Comparison of ENCODE assay signal across 24 cellular contexts in the genomic region with DNA sequence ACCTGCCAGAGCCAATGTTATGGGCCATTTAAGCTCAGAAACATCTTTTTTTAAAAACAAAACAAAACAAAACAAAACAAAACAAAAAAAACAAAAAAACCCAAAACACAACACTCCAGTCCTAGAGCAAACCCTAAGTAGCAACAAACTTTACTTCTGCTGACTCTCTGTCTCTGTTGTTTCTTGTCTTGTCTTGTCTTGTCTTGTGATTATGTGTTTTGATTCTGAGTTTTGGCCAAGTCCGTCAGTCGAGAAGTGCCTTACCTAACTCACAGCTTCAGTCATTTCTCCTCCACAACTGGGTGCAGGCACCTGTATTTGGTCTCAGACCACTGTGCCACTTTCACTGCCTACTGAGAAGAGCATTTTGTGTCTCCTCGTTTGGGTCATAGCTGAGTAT.
A peak's percentile ranks its signal among the peaks of the same experiment; 100 is the strongest.
DNase-seq lines count a peak whose midpoint lies in the region; ATAC-seq, FAIRE-seq and TF ChIP-seq lines count a peak whose summit lies in the region.
"Had no signal": no experiment of that assay in that cellular context is flagged by ENCODE, and none has a peak within 500 bp of the region (broad histone marks: within the 10 kb centered on the region; RNA-seq: fewer than 3 reads in every experiment).

No MANE protein-coding gene starts in this region.

- no peak overlapping the region for H2BK12ac ChIP-seq in H1 (ENCODE audit: low read depth, low read length)

- no peak overlapping the region for H4K5ac ChIP-seq in H1 (ENCODE audit: insufficient read length, low read depth, low read length)

- TF ChIP-seq EP300 in K562 (IDR thresholded peaks at IDR 0.05; ENCODE audit: low read length) (no peak), H1 (IDR thresholded peaks at IDR 0.05; ENCODE audit: borderline replicate concordance in 1 of 2, low read depth in 2 of 2, low read length in 2 of 2) (no peak)

- no peaks in the 10 kb centered on the region for H3K79me1 ChIP-seq in H1 (ENCODE audit: low read depth, low read length)

- WGBS in K562 (ENCODE audit: insufficient coverage, low coverage, missing lambda C conversion rate): 57% methylated on average over 3 of the region's 3 CpGs
- WGBS in H1 (ENCODE audit: extremely low coverage in 1 of 2, insufficient coverage in 1 of 2, insufficient read length in 1 of 2, insufficient replicate concordance in 2 of 2, low coverage in 1 of 2, low lambda C conversion rate in 2 of 2, missing lambda C conversion rate in 1 of 2), 2 experiments: 98% methylated on average over 3 of the region's 3 CpGs; no CpG with 5 or more reads in 1 of the 2 experiments

- H3K4ac ChIP-seq in H1 (replicated peaks; ENCODE audit: insufficient read length, low read depth, low read length): no peak overlapping the region

- no peaks in the 10 kb centered on the region for H3K4me1 ChIP-seq in K562 (replicated peaks in 1 of 2; ENCODE audit: control insufficient read depth in 2 of 2, insufficient read depth in 2 of 2, low read length in 2 of 2)
- H3K4me1 ChIP-seq in H1 (replicated peaks in 1 of 4; ENCODE audit: control insufficient read depth in 3 of 4, insufficient read depth in 4 of 4, low read length in 3 of 4): no peaks in the 10 kb centered on the region
- no peaks in the 10 kb centered on the region for H3K4me1 ChIP-seq in foreskin keratinocyte
- H3K4me1 ChIP-seq: BE2C, BLaER1, Caco-2 had no signal

- H3K9me3 ChIP-seq in K562 (replicated peaks; ENCODE audit: control insufficient read depth, insufficient read depth, low read depth, low read length) (no peaks in the 10 kb centered on the region), H1 (ENCODE audit: insufficient read depth in 2 of 2, low read depth in 1 of 2, low read length in 1 of 2) (0 out of 4 replicates have a peak, but pooled peaks cover 0 to 2% of the 10 kb centered on the region in 2 experiments)
- H3K9me3 ChIP-seq: BE2C, BLaER1, Caco-2 had no signal

- H3K4me3 ChIP-seq in K562: no peak overlapping the region
- H3K4me3 ChIP-seq in H1 (ENCODE audit: extremely low read depth in 1 of 4, insufficient read depth in 2 of 4, low read depth in 3 of 4, low read length in 4 of 4): no peak overlapping the region
- H3K4me3 ChIP-seq: BLaER1, GM12878 had no signal

- H3K23ac ChIP-seq in H1 (ENCODE audit: insufficient read length): no peak overlapping the region

- CTCF ChIA-PET in K562 (lab: Yijun Ruan, JAX; ENCODE audit: low intra/inter-chr PET ratio): no interaction called here
- CTCF ChIA-PET in H1 (lab: Charles Lee; ENCODE audit: partially characterized antibody): interaction anchor here (0.5 to 1.3 kb wide), 3 partner anchors 16 to 292 kb away, joined by 3 to 4 read pairs (median 3); no protein-coding TSS in a partner anchor

- H2BK120ac ChIP-seq in H1 (replicated peaks; ENCODE audit: low read depth, low read length): no peak overlapping the region

- TF ChIP-seq CTCF in K562 (IDR thresholded peaks at IDR 0.05 in 2 of 3, conservative IDR thresholded peaks at IDR 0.05 in 1 of 3; ENCODE audit: insufficient read depth in 2 of 3, low read depth in 1 of 3, low read length in 3 of 3): no peak
- TF ChIP-seq CTCF in H1 (IDR thresholded peaks at IDR 0.05; ENCODE audit: control extremely low read depth in 1 of 3, insufficient read depth in 1 of 3, low read depth in 1 of 3, low read length in 3 of 3): no peak
- TF ChIP-seq CTCF in foreskin keratinocyte (conservative IDR thresholded peaks at IDR 0.05): no peak

- in situ Hi-C loops in K562 (cut with MboI): no loop called here

- no peaks in the 10 kb centered on the region for H3K36me3 ChIP-seq in K562 (ENCODE audit: control insufficient read depth, insufficient read depth, low read length)
- no peaks in the 10 kb centered on the region for H3K36me3 ChIP-seq in H1 (ENCODE audit: control insufficient read depth in 2 of 4, insufficient read depth in 4 of 4, low read length in 3 of 4)
- H3K36me3 ChIP-seq: BE2C, BLaER1 had no signal

- ATAC-seq in K562: peak; percentile 53
- ATAC-seq in foreskin keratinocyte: no peak
- no peak for ATAC-seq in HG03565 (IDR thresholded peaks at IDR 0.05; ENCODE audit: unreplicated experiment)
- ATAC-seq: GM12878 had no signal

- no peak overlapping the region for H4K91ac ChIP-seq in H1 (replicated peaks; ENCODE audit: insufficient read length, low read length)

- no peak overlapping the region for H2BK5ac ChIP-seq in H1 (ENCODE audit: low read depth, low read length)

- TF ChIP-seq RAD21 in K562 (CRISPR knock-in tag; conservative IDR thresholded peaks at IDR 0.05 in 1 of 2, IDR thresholded peaks at IDR 0.05 in 1 of 2) (no peak), H1 (IDR thresholded peaks at IDR 0.05 in 1 of 2, conservative IDR thresholded peaks at IDR 0.05 in 1 of 2; ENCODE audit: low read depth in 2 of 2, low read length in 2 of 2) (no peak)

- POLR2A ChIA-PET in K562 (lab: Yijun Ruan, JAX): interaction anchor here (0.6 to 0.7 kb wide), 2 partner anchors 10 to 18 kb away, joined by 3 read pairs; no protein-coding TSS in a partner anchor
- POLR2A ChIA-PET in H1 (lab: Charles Lee; ENCODE audit: partially characterized antibody): no interaction called here

- H3K27me3 ChIP-seq in K562 (ENCODE audit: control insufficient read depth in 2 of 2, insufficient read depth in 2 of 2, low read length in 2 of 2) (no peaks in the 10 kb centered on the region), H1 (replicated peaks in 1 of 4; ENCODE audit: control insufficient read depth in 3 of 4, extremely low read depth in 1 of 4, insufficient read depth in 3 of 4, low read length in 3 of 4) (no peaks in the 10 kb centered on the region), foreskin keratinocyte (no peaks in the 10 kb centered on the region)
- H3K27me3 ChIP-seq: BE2C, BLaER1 had no signal

- BruUV-seq in K562 (replicated peaks; lab: Mats Ljungman, UMichigan): no TSS peak

- FAIRE-seq in GM12892 (lab: Jason Lieb, UNC) (peak; percentile 14), K562 (lab: Jason Lieb, UNC) (no peak), H1 (lab: Jason Lieb, UNC) (no peak)
- FAIRE-seq: A204.1, D721Med, GM12878, GM19239 had no signal

- H3K27ac ChIP-seq in K562 (ENCODE audit: extremely low read depth, low read depth, low read length): no peak overlapping the region
- no peak overlapping the region for H3K27ac ChIP-seq in H1 (ENCODE audit: low read depth, low read length)
- H3K27ac ChIP-seq in foreskin keratinocyte: no peak overlapping the region
- H3K27ac ChIP-seq in substantia nigra (ENCODE audit: low read depth, low read length, poor library complexity, severe bottlenecking): no peak overlapping the region
- H3K27ac ChIP-seq: BLaER1 had no signal

- H3K23me2 ChIP-seq in H1 (ENCODE audit: low read depth, low read length): no peaks in the 10 kb centered on the region

- H4K20me1 ChIP-seq in K562 (replicated peaks; ENCODE audit: control insufficient read depth, insufficient read depth, low read length) (no peaks in the 10 kb centered on the region), H1 (replicated peaks in 1 of 2; ENCODE audit: control insufficient read depth in 1 of 2, insufficient read depth in 2 of 2, low read length in 2 of 2) (no peaks in the 10 kb centered on the region)
- H4K20me1 ChIP-seq: BLaER1 had no signal

- H3K79me2 ChIP-seq in K562 (ENCODE audit: control insufficient read depth, insufficient read depth, low read length): no peaks in the 10 kb centered on the region
- H3K79me2 ChIP-seq in H1 (ENCODE audit: control insufficient read depth in 1 of 2, insufficient read depth in 2 of 2, low read length in 2 of 2): no peaks in the 10 kb centered on the region

- H3K56ac ChIP-seq in H1 (replicated peaks; ENCODE audit: insufficient read length, low read depth, low read length): no peak overlapping the region

- H3K18ac ChIP-seq in H1 (ENCODE audit: extremely low read depth, low read length): no peak overlapping the region

- H4K8ac ChIP-seq in H1 (ENCODE audit: extremely low read depth, insufficient read depth, low read length): no peak overlapping the region

- intact Hi-C loops in K562 (cut with micrococcal nuclease): no loop called here

- no peak overlapping the region for H2BK20ac ChIP-seq in H1 (ENCODE audit: low read length)

- H3K14ac ChIP-seq in H1 (ENCODE audit: insufficient read length): no peak overlapping the region

- no peak overlapping the region for H3K9ac ChIP-seq in K562 (ENCODE audit: insufficient read depth in 1 of 2, low read depth in 2 of 2, low read length in 2 of 2)
- no peak overlapping the region for H3K9ac ChIP-seq in H1 (replicated peaks in 1 of 4; ENCODE audit: extremely low read depth in 1 of 4, low read depth in 3 of 4, low read length in 3 of 4)
- H3K9ac ChIP-seq: BLaER1 had no signal

- TF ChIP-seq POLR2A in GM12892 (IDR thresholded peaks at IDR 0.05; ENCODE audit: low read depth, low read length) (no peak), K562 (conservative IDR thresholded peaks at IDR 0.05) (no peak), H1 (IDR thresholded peaks at IDR 0.05; ENCODE audit: control extremely low read depth in 1 of 2, low read depth in 2 of 2, low read length in 2 of 2) (no peak)

- H2AK5ac ChIP-seq in H1 (ENCODE audit: low read depth, low read length): no peak overlapping the region

- H3K9me1 ChIP-seq in K562 (ENCODE audit: control insufficient read depth, insufficient read depth, low read length): no peaks in the 10 kb centered on the region

- no peak for DNase-seq in GM12892 (ENCODE audit: insufficient read length)
- no peak for DNase-seq in K562 (ENCODE audit: extremely low read depth in 1 of 4, low spot score in 3 of 4)
- DNase-seq in H1 (ENCODE audit: low read depth in 1 of 2, low spot score in 2 of 2): no peak
- peak; percentile 43 to 66 for DNase-seq in foreskin keratinocyte
- DNase-seq in stimulated activated CD4-positive, alpha-beta T cell treated with anti-CD3 and anti-CD28 coated beads, Interleukin-1b, Interleukin-23, amount 100 ng/mL, for 48 hours: no peak
- DNase-seq in substantia nigra (lab: John Stamatoyannopoulos, UW): no peak
- DNase-seq in NCI-H2227 (lab: John Stamatoyannopoulos, UW; ENCODE audit: unreplicated experiment): no peak
- DNase-seq: 8988T; ACHN; BE2C; C1 segment of cervical spinal cord; Caco-2; Calu3; CD4-positive, alpha-beta memory T cell; CD4-positive, CD25-positive, alpha-beta regulatory T cell; DND-41; EL; GDM1 had no signal

- H2AFZ ChIP-seq in K562 (ENCODE audit: low read depth, low read length) (peak overlapping the region; percentile 53), H1 (ENCODE audit: low read length) (peak overlapping the region; percentile 90)

- H2BK15ac ChIP-seq in H1 (ENCODE audit: low read length): no peak overlapping the region

- no peak overlapping the region for H3K4me2 ChIP-seq in K562 (ENCODE audit: insufficient read depth, low read length)
- no peak overlapping the region for H3K4me2 ChIP-seq in H1 (ENCODE audit: insufficient read depth in 1 of 2, low read depth in 2 of 2, low read length in 2 of 2)
- H3K4me2 ChIP-seq: BLaER1 had no signal

TF ChIP-seq in K562, 482 proteins besides CTCF, POLR2A, EP300 and RAD21:
- TF ChIP-seq PHB (CRISPR knock-in tag; IDR thresholded peaks at IDR 0.05) (no peak), SMARCE1 (IDR thresholded peaks at IDR 0.05) (no peak), SPI1 (IDR thresholded peaks at IDR 0.05; ENCODE audit: borderline replicate concordance, low read depth, low read length) (no peak)
TF ChIP-seq in K562: peak in this region for 0.

TF ChIP-seq in H1, 55 proteins besides CTCF, POLR2A, EP300 and RAD21:
- no peak for TF ChIP-seq SP1 (IDR thresholded peaks at IDR 0.05; ENCODE audit: low read depth, low read length)
- TF ChIP-seq CBX5 (IDR thresholded peaks at IDR 0.05; ENCODE audit: low read depth, low read length): no peak
- no peak for TF ChIP-seq GABPA (IDR thresholded peaks at IDR 0.05; ENCODE audit: borderline replicate concordance, insufficient read depth, low read length)

Comparison
In these comparisons a context has a peak if more than half of its experiments do, and no peak if none do; other contexts are left out.
1. DNase-seq: peak in foreskin keratinocyte (2 of 2); none in GM12892 (single experiment), K562 (0 of 4), H1 (0 of 2), stimulated activated CD4-positive, alpha-beta T cell treated with anti-CD3 and anti-CD28 coated beads, Interleukin-1b, Interleukin-23, amount 100 ng/mL, for 48 hours (single experiment), substantia nigra (0 of 49) and NCI-H2227 (single experiment).